Comparison of ENCODE assay signal across 23 cellular contexts in the genomic region with DNA sequence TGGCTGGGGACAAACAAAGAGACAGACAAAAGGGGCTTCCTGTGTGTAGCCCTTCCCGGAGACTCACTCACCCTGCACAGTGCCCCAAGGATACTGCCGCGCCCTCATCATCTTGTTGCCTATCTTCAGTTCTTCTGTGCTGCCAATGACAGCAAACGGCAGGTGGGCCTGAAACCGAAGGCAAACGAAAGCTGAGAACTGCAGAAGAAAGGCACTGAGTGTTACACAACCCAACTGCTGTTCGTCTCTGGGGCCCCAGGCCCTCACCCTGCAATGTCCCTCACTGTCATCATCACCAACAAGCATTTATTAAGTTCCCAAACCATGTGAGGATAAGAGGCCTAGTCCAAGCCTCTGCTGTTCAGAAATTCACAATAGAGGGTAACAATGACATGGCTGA. TPM values are rescaled to one million over a fixed set of nuclear protein-coding genes. Genes with fewer than 3 reads are reported as not detected.
DNase-seq lines count a peak whose midpoint lies in the region; ATAC-seq, FAIRE-seq and TF ChIP-seq lines count a peak whose summit lies in the region.
"Had no signal": no experiment of that assay in that cellular context is flagged by ENCODE, and none has a peak within 500 bp of the region (broad histone marks: within the 10 kb centered on the region; RNA-seq: fewer than 3 reads in every experiment).

No MANE protein-coding gene starts in this region.

- H3K9me3 Mint-ChIP-seq in activated naive CD4-positive, alpha-beta T cell treated with anti-CD3 and anti-CD28 coated beads, Interleukin-2, amount 50 U/mL, for 72 hours, result no peaks in the 10 kb centered on the region
- no peaks in the 10 kb centered on the region for H3K9me3 Mint-ChIP-seq in stimulated activated memory B cell treated with anti-CD40 and anti-IgM and Interleukin-4, amounts not matched to agents 10 μg/mL and 1 μg/mL and 100 μg/mL, for 72 hours

- H3K4me3 ChIP-seq in GM12878, result no peak overlapping the region
- H3K4me3 ChIP-seq in kidney (ENCODE audit: low read length in 2 of 2), result no peak overlapping the region
- H3K4me3 ChIP-seq: PC-9, right atrium auricular region, transverse colon had no signal

- DNase-seq in activated naive CD4-positive, alpha-beta T cell treated with anti-CD3 and anti-CD28 coated beads, Interleukin-2, amount 50 U/mL, for 72 hours (ENCODE audit: low spot score in 2 of 2), result no peak
- no peak for DNase-seq in activated naive CD4-positive, alpha-beta T cell treated with anti-CD3 and anti-CD28 coated beads, Interleukin-2, amount 50 U/mL, for 16 hours
- DNase-seq in NOMO-1 (lab: John Stamatoyannopoulos, UW; ENCODE audit: unreplicated experiment in 2 of 2), result peak; percentile 88 to 90
- DNase-seq in GM12878 (ENCODE audit: low read depth, low spot score), result no peak
- no peak for DNase-seq in kidney
- DNase-seq in NCI-H526 treated with DMSO at 0.1 percent for 48 hours (lab: John Stamatoyannopoulos, UW), result no peak
- DNase-seq: activated gamma-delta T cell; COR-L47; IMR-90; NCI-H1048; NCI-H1930; NCI-H524; occipital lobe; PC-9; stimulated activated CD4-positive, alpha-beta T cell treated with anti-CD3 and anti-CD28 coated beads, Interleukin-15, amount 100 ng/mL, for 24 hours; T1000; transverse colon had no signal

- peaks cover 4% of the 10 kb centered on the region for H3K79me2 ChIP-seq in GM12878 (ENCODE audit: control insufficient read depth, insufficient read depth, low read length)

- SMC1A ChIA-PET in GM12878 (lab: Charles Lee; ENCODE audit: uncharacterized antibody, unreplicated experiment), result interaction anchor here (0.5 to 5.7 kb wide), 10 partner anchors 21 to 88 kb away, joined by 3 to 25 read pairs (median 3); no protein-coding TSS in a partner anchor

- H3K27ac Mint-ChIP-seq in activated naive CD4-positive, alpha-beta T cell treated with anti-CD3 and anti-CD28 coated beads, Interleukin-2, amount 50 U/mL, for 72 hours, result peak overlapping the region; percentile 62 to 96
- H3K27ac Mint-ChIP-seq in stimulated activated memory B cell treated with anti-CD40 and anti-IgM and Interleukin-4, amounts not matched to agents 10 μg/mL and 1 μg/mL and 100 μg/mL, for 72 hours, result peak overlapping the region; percentile 64
- H3K27ac Mint-ChIP-seq: mesothelial cell of epicardium had no signal

- FAIRE-seq in GM12878 (lab: Jason Lieb, UNC) (no peak), kidney (lab: Jason Lieb, UNC) (no peak)

- TF ChIP-seq CTCF in GM12878 (IDR thresholded peaks at IDR 0.05 in 2 of 3, conservative IDR thresholded peaks at IDR 0.05 in 1 of 3; ENCODE audit: control insufficient read depth in 2 of 3, extremely low read depth in 1 of 3, insufficient read depth in 1 of 3, low read depth in 3 of 3, low read length in 3 of 3), result no peak
- TF ChIP-seq CTCF in kidney (IDR thresholded peaks at IDR 0.05; ENCODE audit: borderline replicate concordance, extremely low read depth, insufficient read depth), result no peak

- peaks cover 1 to 20% of the 10 kb centered on the region in 2 donors for H3K36me3 Mint-ChIP-seq in activated naive CD4-positive, alpha-beta T cell treated with anti-CD3 and anti-CD28 coated beads, Interleukin-2, amount 50 U/mL, for 72 hours
- H3K36me3 Mint-ChIP-seq in stimulated activated memory B cell treated with anti-CD40 and anti-IgM and Interleukin-4, amounts not matched to agents 10 μg/mL and 1 μg/mL and 100 μg/mL, for 72 hours, result peaks cover 36% of the 10 kb centered on the region

- no peak for ATAC-seq in activated naive CD4-positive, alpha-beta T cell treated with anti-CD3 and anti-CD28 coated beads, Interleukin-2, amount 50 U/mL, for 72 hours
- peak; percentile 1; the same call in 1 of the 3 replicates for ATAC-seq in GM12878
- ATAC-seq in stimulated activated memory B cell treated with anti-CD40 and anti-IgM and Interleukin-4, amounts not matched to agents 10 μg/mL and 1 μg/mL and 100 μg/mL, for 72 hours, result no peak
- ATAC-seq in HG03139 (IDR thresholded peaks at IDR 0.05; ENCODE audit: unreplicated experiment), result no peak
- ATAC-seq: activated CD4-positive, CD25-positive, alpha-beta regulatory T cell treated with anti-CD3 and anti-CD28 coated beads, Interleukin-2, amount 50 U/mL, for 24 hours; left lobe of liver had no signal

- no peak overlapping the region for H3K9ac ChIP-seq in GM12878 (ENCODE audit: control insufficient read depth, insufficient read depth, low read length)
- no peak overlapping the region for H3K9ac ChIP-seq in kidney (ENCODE audit: low read length in 2 of 2)

- POLR2A ChIA-PET in GM12878 (lab: Charles Lee), result interaction anchor here (1.2 kb wide), 1 partner anchor 18 kb away, joined by 3 read pairs; no protein-coding TSS in a partner anchor

- 41% methylated on average over 7 of the region's 7 CpGs for WGBS in GM12878 (ENCODE audit: insufficient coverage, insufficient replicate concordance, low lambda C conversion rate, missing lambda C conversion rate)

- RAD21 ChIA-PET in GM12878 (lab: Charles Lee; ENCODE audit: unreplicated experiment), result interaction anchor here (0.6 to 11.0 kb wide), 5 partner anchors 9 to 88 kb away, joined by 3 to 99 read pairs (median 41); no protein-coding TSS in a partner anchor

- no peak overlapping the region for H2AFZ ChIP-seq in GM12878 (ENCODE audit: control insufficient read depth, low read depth, low read length)
- H2AFZ ChIP-seq: PC-9 had no signal

- no peak for TF ChIP-seq RAD21 in GM12878 (IDR thresholded peaks at IDR 0.05; ENCODE audit: insufficient read depth, low read depth, low read length)

- CTCF ChIA-PET in GM12878 (lab: Yijun Ruan, JAX), result interaction anchor here (1.0 to 2.3 kb wide), 5 partner anchors 18 to 88 kb away, joined by 3 to 9 read pairs (median 4); no protein-coding TSS in a partner anchor

- no peak overlapping the region for H3K4me2 ChIP-seq in GM12878 (ENCODE audit: control insufficient read depth, insufficient read depth)
- H3K4me2 ChIP-seq: PC-9 had no signal

- no peak for TF ChIP-seq EP300 in GM12878 (IDR thresholded peaks at IDR 0.05; ENCODE audit: borderline replicate concordance in 1 of 2, control insufficient read depth in 1 of 2, low read depth in 2 of 2, low read length in 2 of 2)

- H3K36me3 ChIP-seq in GM12878 (ENCODE audit: control insufficient read depth in 2 of 2, insufficient read depth in 2 of 2, low read length in 1 of 2) (peaks cover 11 to 12% of the 10 kb centered on the region in 2 experiments; a peak in 3 of 4 replicates), kidney (ENCODE audit: control insufficient read depth in 1 of 2, insufficient read depth in 2 of 2, low read length in 2 of 2) (no peaks in the 10 kb centered on the region)
- H3K36me3 ChIP-seq: right atrium auricular region, transverse colon had no signal

- H4K20me1 ChIP-seq in GM12878 (ENCODE audit: control insufficient read depth, insufficient read depth), result no peaks in the 10 kb centered on the region

- H3K4me3 Mint-ChIP-seq in stimulated activated memory B cell treated with anti-CD40 and anti-IgM and Interleukin-4, amounts not matched to agents 10 μg/mL and 1 μg/mL and 100 μg/mL, for 72 hours, result no peak overlapping the region
- H3K4me3 Mint-ChIP-seq: mesothelial cell of epicardium had no signal

- in situ Hi-C loops in GM12878 (cut with MboI), result no loop called here

- no peaks in the 10 kb centered on the region for H3K27me3 ChIP-seq in GM12878 (replicated peaks in 1 of 2; ENCODE audit: control insufficient read depth in 2 of 2, insufficient read depth in 2 of 2, low read length in 1 of 2)
- H3K27me3 ChIP-seq: right atrium auricular region, transverse colon had no signal

- no TSS peak for BruUV-seq in GM12878 (replicated peaks; lab: Mats Ljungman, UMichigan)

- H3K9me3 ChIP-seq in GM12878 (replicated peaks; ENCODE audit: control insufficient read depth, insufficient read depth, low read length), result no peaks in the 10 kb centered on the region
- H3K9me3 ChIP-seq in kidney (ENCODE audit: control insufficient read depth in 1 of 2, low read length in 2 of 2), result no peaks in the 10 kb centered on the region
- H3K9me3 ChIP-seq: right atrium auricular region, transverse colon had no signal

- no peaks in the 10 kb centered on the region for H3K27me3 Mint-ChIP-seq in stimulated activated memory B cell treated with anti-CD40 and anti-IgM and Interleukin-4, amounts not matched to agents 10 μg/mL and 1 μg/mL and 100 μg/mL, for 72 hours

- H3K4me1 ChIP-seq in GM12878 (ENCODE audit: control insufficient read depth, insufficient read depth, low read length) (peaks cover 52% of the 10 kb centered on the region), kidney (ENCODE audit: control insufficient read depth in 1 of 2, insufficient read depth in 1 of 2, low read depth in 1 of 2, low read length in 2 of 2) (no peaks in the 10 kb centered on the region)
- H3K4me1 ChIP-seq: right atrium auricular region, transverse colon had no signal

- peaks cover 51% of the 10 kb centered on the region for H3K4me1 Mint-ChIP-seq in stimulated activated memory B cell treated with anti-CD40 and anti-IgM and Interleukin-4, amounts not matched to agents 10 μg/mL and 1 μg/mL and 100 μg/mL, for 72 hours
- H3K4me1 Mint-ChIP-seq: mesothelial cell of epicardium had no signal

- no peak for TF ChIP-seq POLR2A in GM12878 (IDR thresholded peaks at IDR 0.05; ENCODE audit: low read depth, low read length)

- intact Hi-C loops in GM12878 (cut with micrococcal nuclease; ENCODE audit: unreplicated experiment) (no loop called here), kidney (cut with DNase I) (no loop called here)

- H3K27ac ChIP-seq in GM12878 (ENCODE audit: control insufficient read depth, insufficient read depth) (peak overlapping the region; percentile 51), kidney (ENCODE audit: low read depth in 2 of 2, low read length in 2 of 2) (no peak overlapping the region)
- H3K27ac ChIP-seq: PC-9, right atrium auricular region, transverse colon had no signal

RNA-seq across cellular contexts. Expression of gene NKRF, which starts 34.4 kb away (rescaled TPM):
- 10 to 100 TPM; 17.1 to 21.9 TPM for total RNA-seq in activated naive CD4-positive, alpha-beta T cell treated with anti-CD3 and anti-CD28 coated beads, Interleukin-2, amount 50 U/mL, for 72 hours
- total RNA-seq in GM12878 (2013; cell fraction: nucleolus; rRNA removed), result 32.9 and 35.0 TPM in 2 replicates
- total RNA-seq in GM12878 (2014; rRNA removed) (8.1 and 8.5 TPM in 2 replicates), GM12878 (2014; rRNA removed; fragmentation: Illumina TruSeq; extraction: Trizol) (15.7 and 16.6 TPM in 2 replicates), GM12878 (2021) (20.1 and 21.5 TPM in 2 replicates), kidney (9.0 TPM)
- 8.7 TPM for polyA plus RNA-seq in GM12878 (2011; ENCODE audit: low read depth)
- polyA plus RNA-seq in GM12878 (2011; rRNA removed) (14.4 and 19.6 TPM in 2 replicates), GM12878 (2014; fragmentation: Illumina TruSeq; extraction: Trizol) (20.3 and 25.3 TPM in 2 replicates), GM12878 (2014; fragmentation: Nextera tagmentation; extraction: Ambion mirVana) (1 to 10 TPM; 6.2 to 9.5 TPM), GM12878 (2014; rRNA removed) (9.9 and 10.7 TPM in 2 replicates), GM12878 (2016; fragmentation: Nextera tagmentation; extraction: Ambion mirVana) (1 to 10 TPM; 8.4 to 9.0 TPM), kidney (ENCODE audit: insufficient read depth, low read depth, low replicate concordance) (5.7 TPM)
- polyA plus RNA-seq in GM12878 (2011; cell fraction: cytosol; rRNA removed), result 7.8 and 8.0 TPM in 2 replicates
- 12.2 and 14.9 TPM in 2 replicates for polyA plus RNA-seq in GM12878 (2011; cell fraction: nucleus; rRNA removed)
- 9.4 and 12.6 TPM in 2 replicates for polyA plus RNA-seq in GM12878 (2012)
- polyA minus RNA-seq in GM12878 (2011; rRNA and poly(A)+ RNA removed), result 12.3 and 14.2 TPM in 2 replicates
- polyA minus RNA-seq in GM12878 (2011; cell fraction: cytosol; rRNA and poly(A)+ RNA removed), result 8.2 and 9.4 TPM in 2 replicates
- 5.9 and 10.3 TPM in 2 replicates for polyA minus RNA-seq in GM12878 (2011; cell fraction: nucleus; rRNA and poly(A)+ RNA removed)

RNA-seq across cellular contexts. Expression of gene SEPTIN6, which starts 52.3 kb away (rescaled TPM):
- total RNA-seq in activated naive CD4-positive, alpha-beta T cell treated with anti-CD3 and anti-CD28 coated beads, Interleukin-2, amount 50 U/mL, for 72 hours, result 100 to 1,000 TPM; 110 to 233 TPM
- 335 and 357 TPM in 2 replicates for total RNA-seq in GM12878 (2013; cell fraction: nucleolus; rRNA removed)
- 139 and 150 TPM in 2 replicates for total RNA-seq in GM12878 (2014; rRNA removed)
- total RNA-seq in GM12878 (2014; rRNA removed; fragmentation: Illumina TruSeq; extraction: Trizol), result 161 and 168 TPM in 2 replicates
- 215 and 222 TPM in 2 replicates for total RNA-seq in GM12878 (2021)
- polyA plus RNA-seq in GM12878 (2011; ENCODE audit: low read depth), result 98.0 TPM
- 240 and 297 TPM in 2 replicates for polyA plus RNA-seq in GM12878 (2011; rRNA removed)
- 350 and 363 TPM in 2 replicates for polyA plus RNA-seq in GM12878 (2011; cell fraction: cytosol; rRNA removed)
- 168 and 185 TPM in 2 replicates for polyA plus RNA-seq in GM12878 (2011; cell fraction: nucleus; rRNA removed)
- polyA plus RNA-seq in GM12878 (2012), result 211 and 281 TPM in 2 replicates
- polyA plus RNA-seq in GM12878 (2014; fragmentation: Illumina TruSeq; extraction: Trizol), result 324 and 353 TPM in 2 replicates
- polyA plus RNA-seq in GM12878 (2014; fragmentation: Nextera tagmentation; extraction: Ambion mirVana), result 10 to 100 TPM; 37.2 to 48.4 TPM
- polyA plus RNA-seq in GM12878 (2014; rRNA removed), result 139 and 148 TPM in 2 replicates
- polyA plus RNA-seq in GM12878 (2016; fragmentation: Nextera tagmentation; extraction: Ambion mirVana), result 100 to 1,000 TPM; 147 to 160 TPM
- polyA minus RNA-seq in GM12878 (2011; rRNA and poly(A)+ RNA removed), result 422 and 449 TPM in 2 replicates
- polyA minus RNA-seq in GM12878 (2011; cell fraction: cytosol; rRNA and poly(A)+ RNA removed), result 122 and 141 TPM in 2 replicates
- polyA minus RNA-seq in GM12878 (2011; cell fraction: nucleus; rRNA and poly(A)+ RNA removed), result 70.4 and 70.7 TPM in 2 replicates
- total RNA-seq in kidney, result 40.1 TPM
- 32.4 TPM for polyA plus RNA-seq in kidney (ENCODE audit: insufficient read depth, low read depth, low replicate concordance)

Comparison
In these comparisons a context has a peak if more than half of its experiments do, and no peak if none do; other contexts are left out.
1. DNase-seq: peak in NOMO-1 (2 of 2); none in activated naive CD4-positive, alpha-beta T cell treated with anti-CD3 and anti-CD28 coated beads, Interleukin-2, amount 50 U/mL, for 72 hours (0 of 2), activated naive CD4-positive, alpha-beta T cell treated with anti-CD3 and anti-CD28 coated beads, Interleukin-2, amount 50 U/mL, for 16 hours (single experiment), GM12878 (single experiment), kidney (single experiment) and NCI-H526 treated with DMSO at 0.1 percent for 48 hours (single experiment).